ENCODE assay signal across 14 cellular contexts in the genomic region with DNA sequence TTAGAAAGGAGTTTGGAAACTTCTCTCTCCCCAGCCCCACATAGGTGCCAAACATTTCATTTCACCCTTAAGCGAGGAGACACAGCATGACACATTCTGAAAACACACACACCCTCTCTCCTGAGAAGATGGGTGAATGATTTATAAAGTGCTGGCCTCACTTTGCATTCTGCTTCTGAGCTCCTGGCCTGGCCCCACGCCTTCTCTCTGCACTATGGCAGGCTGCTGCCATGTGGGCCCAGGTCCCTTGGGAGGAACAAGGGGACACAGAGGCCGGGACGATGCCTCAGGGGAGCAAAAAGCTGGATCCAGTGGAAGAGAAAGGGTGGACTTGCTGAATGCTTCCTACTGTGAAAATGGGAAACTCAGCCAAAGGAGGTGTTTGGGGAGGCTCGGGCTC. TPM values are rescaled to one million over a fixed set of nuclear protein-coding genes. Genes with fewer than 3 reads are reported as not detected.
DNase-seq lines count a peak whose midpoint lies in the region; ATAC-seq and TF ChIP-seq lines count a peak whose summit lies in the region.
"Had no signal": no experiment of that assay in that cellular context is flagged by ENCODE, and none has a peak within 500 bp of the region (broad histone marks: within the 10 kb centered on the region; RNA-seq: fewer than 3 reads in every experiment).

No MANE protein-coding gene starts in this region.

- no peaks in the 10 kb centered on the region for H3K9me3 Mint-ChIP-seq in activated CD4-positive, alpha-beta T cell treated with anti-CD3 and anti-CD28 coated beads, Interleukin-2, amount 10 ng/mL, durations not matched to agents 24 days and 14 days
- H3K9me3 Mint-ChIP-seq: H9 had no signal

- no peak overlapping the region for H3K27ac Mint-ChIP-seq in activated CD4-positive, alpha-beta T cell treated with anti-CD3 and anti-CD28 coated beads, Interleukin-2, amount 10 ng/mL, durations not matched to agents 24 days and 14 days

- DNase-seq in coronary artery (ENCODE audit: low spot score) (no peak), CD1c-positive myeloid dendritic cell (ENCODE audit: extremely low spot score) (no peak), C1 segment of cervical spinal cord (lab: John Stamatoyannopoulos, UW) (no peak), NCI-H748 treated with DMSO at 0.1 percent for 48 hours (lab: John Stamatoyannopoulos, UW) (no peak)
- no peak for DNase-seq in activated CD4-positive, alpha-beta T cell treated with anti-CD3 and anti-CD28 coated beads, Interleukin-2, amount 10 ng/mL, durations not matched to agents 24 days and 14 days
- DNase-seq: activated CD4-positive, CD25-positive, alpha-beta regulatory T cell; activated gamma-delta T cell treated with Interleukin-2 at 50 U/mL for 16 hours; cerebellar nuclear complex; H9; Karpas-422; ovary had no signal

- intact Hi-C loops in activated CD4-positive, alpha-beta T cell treated with anti-CD3 and anti-CD28 coated beads, Interleukin-2, amount 10 ng/mL, durations not matched to agents 24 days and 14 days (cut with micrococcal nuclease): no loop called here

- peak overlapping the region; percentile 1 to 76 for H3K27ac ChIP-seq in coronary artery
- H3K27ac ChIP-seq: ovary had no signal

- H3K36me3 Mint-ChIP-seq in activated CD4-positive, alpha-beta T cell treated with anti-CD3 and anti-CD28 coated beads, Interleukin-2, amount 10 ng/mL, durations not matched to agents 24 days and 14 days (ENCODE audit: low read depth): no peaks in the 10 kb centered on the region

- no peaks in the 10 kb centered on the region for H3K4me1 Mint-ChIP-seq in activated CD4-positive, alpha-beta T cell treated with anti-CD3 and anti-CD28 coated beads, Interleukin-2, amount 10 ng/mL, durations not matched to agents 24 days and 14 days

- no peak for TF ChIP-seq CTCF in coronary artery (IDR thresholded peaks at IDR 0.05)

- H3K4me3 ChIP-seq in coronary artery: no peak overlapping the region
- H3K4me3 ChIP-seq: ovary had no signal

- ATAC-seq in GM18502 (IDR thresholded peaks at IDR 0.05; ENCODE audit: poor library complexity, unreplicated experiment) (peak; percentile 68), GM21367 (IDR thresholded peaks at IDR 0.05; ENCODE audit: unreplicated experiment) (peak; percentile 71), HG02981 (IDR thresholded peaks at IDR 0.05; ENCODE audit: unreplicated experiment) (peak; percentile 96)

- H3K27me3 Mint-ChIP-seq in activated CD4-positive, alpha-beta T cell treated with anti-CD3 and anti-CD28 coated beads, Interleukin-2, amount 10 ng/mL, durations not matched to agents 24 days and 14 days: no peaks in the 10 kb centered on the region

- no peak overlapping the region for H3K4me3 Mint-ChIP-seq in activated CD4-positive, alpha-beta T cell treated with anti-CD3 and anti-CD28 coated beads, Interleukin-2, amount 10 ng/mL, durations not matched to agents 24 days and 14 days
- H3K4me3 Mint-ChIP-seq: H9 had no signal

RNA-seq across cellular contexts. Expression of a gene that starts 56.0 kb away (rescaled TPM):
- total RNA-seq in activated CD4-positive, alpha-beta T cell treated with anti-CD3 and anti-CD28 coated beads, Interleukin-2, amount 10 ng/mL, durations not matched to agents 24 days and 14 days: not detected in 2 replicates
